Comparison of ENCODE assay signal across 13 cellular contexts in the genomic region with DNA sequence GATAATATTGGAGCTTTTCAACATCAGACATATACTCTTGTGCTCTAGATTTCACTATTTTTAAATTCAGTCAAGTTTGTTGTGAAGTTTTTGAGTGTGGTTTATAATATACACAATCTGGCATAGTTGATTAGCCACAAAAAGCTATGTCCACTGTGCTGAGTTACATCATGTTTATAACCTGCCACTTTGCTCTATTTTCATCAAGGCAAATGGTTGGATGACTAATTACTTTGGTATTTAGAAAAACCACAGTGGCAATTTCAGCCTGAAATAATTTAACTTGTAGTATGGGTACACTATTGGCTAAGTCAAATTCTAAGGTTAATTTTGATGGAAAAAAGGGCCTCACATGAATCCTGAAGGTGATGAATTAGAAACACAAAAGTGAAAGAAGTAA.
DNase-seq lines count a peak whose midpoint lies in the region; ATAC-seq and TF ChIP-seq lines count a peak whose summit lies in the region.
"Had no signal": no experiment of that assay in that cellular context is flagged by ENCODE, and none has a peak within 500 bp of the region (broad histone marks: within the 10 kb centered on the region; RNA-seq: fewer than 3 reads in every experiment).

No MANE protein-coding gene starts in this region.

- H3K9me3 ChIP-seq in left lung, result no peaks in the 10 kb centered on the region
- H3K9me3 ChIP-seq in uterus, result no peaks in the 10 kb centered on the region
- H3K9me3 ChIP-seq in esophagus muscularis mucosa, result no peaks in the 10 kb centered on the region
- H3K9me3 ChIP-seq: ascending aorta, pancreas had no signal

- H3K27ac ChIP-seq in left lung (no peak overlapping the region), uterus (no peak overlapping the region), esophagus muscularis mucosa (replicated peaks in 1 of 4) (no peak overlapping the region)
- H3K27ac ChIP-seq: ascending aorta, pancreas had no signal

- H3K27me3 ChIP-seq in left lung (no peaks in the 10 kb centered on the region), uterus (no peaks in the 10 kb centered on the region), esophagus muscularis mucosa (no peaks in the 10 kb centered on the region)
- H3K27me3 ChIP-seq: ascending aorta, pancreas had no signal

- in situ Hi-C loops in astrocyte of the spinal cord (cut with HindIII; ENCODE audit: low sequenced_read_pairs), result no loop called here

- TF ChIP-seq CTCF in astrocyte of the spinal cord (IDR thresholded peaks at IDR 0.05; ENCODE audit: low read depth, low read length) (no peak), left lung (IDR thresholded peaks at IDR 0.05) (no peak), uterus (IDR thresholded peaks at IDR 0.05) (no peak), esophagus muscularis mucosa (IDR thresholded peaks at IDR 0.05) (no peak)

- TF ChIP-seq POLR2A in uterus (IDR thresholded peaks at IDR 0.05) (no peak), esophagus muscularis mucosa (IDR thresholded peaks at IDR 0.05; ENCODE audit: low read depth) (no peak)

- H3K4me3 ChIP-seq in astrocyte of the spinal cord (ENCODE audit: low read depth, low read length), result no peak overlapping the region
- H3K4me3 ChIP-seq in left lung, result no peak overlapping the region
- no peak overlapping the region for H3K4me3 ChIP-seq in uterus
- no peak overlapping the region for H3K4me3 ChIP-seq in esophagus muscularis mucosa
- H3K4me3 ChIP-seq: ascending aorta, pancreas had no signal

- intact Hi-C loops in left lung (cut with DNase I) (no loop called here), uterus (cut with DNase I; ENCODE audit: low total_unique reads) (no loop called here), esophagus muscularis mucosa (cut with DNase I) (no loop called here)

- no peak for TF ChIP-seq EP300 in esophagus muscularis mucosa (IDR thresholded peaks at IDR 0.05)

- no peaks in the 10 kb centered on the region for H3K36me3 ChIP-seq in left lung
- no peaks in the 10 kb centered on the region for H3K36me3 ChIP-seq in uterus
- no peaks in the 10 kb centered on the region for H3K36me3 ChIP-seq in esophagus muscularis mucosa
- H3K36me3 ChIP-seq: ascending aorta, pancreas had no signal

- no peaks in the 10 kb centered on the region for H3K4me1 ChIP-seq in left lung
- H3K4me1 ChIP-seq in uterus, result no peaks in the 10 kb centered on the region
- H3K4me1 ChIP-seq in esophagus muscularis mucosa, result peaks cover 4 to 31% (median 23%) of the 10 kb centered on the region in 4 donors

- peak; percentile 76 for ATAC-seq in left lung

- peak; percentile 80 for DNase-seq in ELR (ENCODE audit: low read depth)
- peak; percentile 74 for DNase-seq in LoVo (ENCODE audit: low spot score)
- peak; percentile 88 for DNase-seq in astrocyte of the spinal cord (ENCODE audit: low read depth, low spot score)
- no peak for DNase-seq in left lung
- no peak for DNase-seq in NCI-H524 treated with DMSO at 0.1 percent for 48 hours (lab: John Stamatoyannopoulos, UW)
- no peak for DNase-seq in uterus
- no peak for DNase-seq in activated T-cell treated with anti-CD3 and anti-CD28 coated beads for 4 hours
- no peak for DNase-seq in esophagus muscularis mucosa (ENCODE audit: extremely low spot score)
- DNase-seq: DND-41; NCI-H1694 treated with DMSO at 0.1 percent for 48 hours; pancreas; stimulated activated CD4-positive, alpha-beta T cell treated with anti-CD3 and anti-CD28 coated beads, Interleukin-1b, Interleukin-23, amount 100 ng/mL, for 48 hours had no signal

Comparison
In these comparisons a context has a peak if more than half of its experiments do, and no peak if none do; other contexts are left out.
1. DNase-seq: peak in ELR (single experiment), LoVo (single experiment) and astrocyte of the spinal cord (single experiment); none in left lung (0 of 2), NCI-H524 treated with DMSO at 0.1 percent for 48 hours (single experiment), uterus (0 of 2), activated T-cell treated with anti-CD3 and anti-CD28 coated beads for 4 hours (single experiment) and esophagus muscularis mucosa (single experiment).